21 cellular contexts compared by ENCODE assay signal in the genomic region with DNA sequence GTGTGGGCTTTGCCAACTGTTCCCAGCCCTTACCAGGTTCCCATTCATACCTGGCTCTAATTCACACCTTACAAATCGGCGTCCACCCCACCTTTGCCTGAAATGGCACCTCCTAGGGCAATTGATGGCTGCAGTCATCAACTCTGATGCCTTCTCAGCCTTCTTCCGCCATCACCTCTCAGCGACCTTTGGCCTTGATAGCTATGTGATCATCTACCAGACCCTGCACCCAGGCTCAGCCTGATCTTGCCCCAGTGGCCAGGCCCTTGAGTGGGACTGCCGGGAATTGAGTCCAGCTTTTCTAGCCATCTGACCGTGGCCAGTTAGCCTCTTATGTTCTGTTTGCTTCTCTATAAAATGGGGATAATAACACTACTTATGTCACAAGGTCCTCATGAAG. TPM values are rescaled to one million over a fixed set of nuclear protein-coding genes. Genes with fewer than 3 reads are reported as not detected.
DNase-seq lines count a peak whose midpoint lies in the region; ATAC-seq and TF ChIP-seq lines count a peak whose summit lies in the region.
"Had no signal": no experiment of that assay in that cellular context is flagged by ENCODE, and none has a peak within 500 bp of the region (broad histone marks: within the 10 kb centered on the region; RNA-seq: fewer than 3 reads in every experiment).

No MANE protein-coding gene starts in this region.

- H3K4me1 ChIP-seq in CD4-positive, CD25-positive, alpha-beta regulatory T cell (ENCODE audit: control insufficient read depth, insufficient read depth, low read length, poor library complexity, severe bottlenecking): peaks cover 9% of the 10 kb centered on the region
- H3K4me1 ChIP-seq in mesenchymal stem cell (ENCODE audit: control insufficient read depth, insufficient read depth, low read depth, low read length): peaks cover 42% of the 10 kb centered on the region

- no peak overlapping the region for H3K9ac ChIP-seq in mesenchymal stem cell (ENCODE audit: low read length)
- H3K9ac ChIP-seq: BLaER1 had no signal

- no peak overlapping the region for H4K8ac ChIP-seq in mesenchymal stem cell (ENCODE audit: low read length)

- H3K36me3 ChIP-seq in CD4-positive, CD25-positive, alpha-beta regulatory T cell (ENCODE audit: control insufficient read depth, insufficient read depth, low read length): peaks cover 19% of the 10 kb centered on the region
- peaks cover 0 to 7% of the 10 kb centered on the region in 2 experiments for H3K36me3 ChIP-seq in mesenchymal stem cell (ENCODE audit: control insufficient read depth in 1 of 2, insufficient read depth in 2 of 2, low read depth in 1 of 2, low read length in 2 of 2)
- H3K36me3 ChIP-seq: right atrium auricular region, tibial nerve, WERI-Rb-1 had no signal

- peaks cover 5% of the 10 kb centered on the region for H3K79me1 ChIP-seq in mesenchymal stem cell (replicated peaks; ENCODE audit: low read length, poor library complexity, severe bottlenecking)

- DNase-seq in NCI-H1105 treated with DMSO at 0.1 percent for 48 hours (lab: John Stamatoyannopoulos, UW) (peak; percentile 6), NCI-H1105 (lab: John Stamatoyannopoulos, UW) (no peak), mesenchymal stem cell (no peak), NCI-H2107 treated with DMSO at 0.1 percent for 48 hours (lab: John Stamatoyannopoulos, UW; ENCODE audit: unreplicated experiment) (no peak), NCI-H510A (lab: John Stamatoyannopoulos, UW) (no peak)
- DNase-seq in CD4-positive, CD25-positive, alpha-beta regulatory T cell: no peak
- DNase-seq: activated CD8-positive, alpha-beta memory T cell treated with anti-CD3 and anti-CD28 coated beads for 24 hours; NCI-H1694; NCI-H446; stimulated activated naive CD4-positive, alpha-beta T cell treated with Interleukin-2 at 50 U/mL for 16 hours; WERI-Rb-1 had no signal

- no peaks in the 10 kb centered on the region for H3K9me3 Mint-ChIP-seq in CD4-positive, CD25-positive, alpha-beta regulatory T cell
- H3K9me3 Mint-ChIP-seq: activated T-helper 2 cell treated with anti-CD3 and anti-CD28 coated beads, Interferon-gamma antibody, Interleukin-2, Interleukin-4, amounts not matched to agents 10 μg/mL and 5 μg/mL and 100 μg/mL, durations not matched to agents 14 hours and 24 hours and 36 hours; GM23338 had no signal

- H3K36me3 Mint-ChIP-seq in CD4-positive, CD25-positive, alpha-beta regulatory T cell: no peaks in the 10 kb centered on the region

- no peak overlapping the region for H3K4me2 ChIP-seq in mesenchymal stem cell (ENCODE audit: low read length, poor library complexity, severe bottlenecking)
- H3K4me2 ChIP-seq: BLaER1, GM23338 had no signal

- H3K4me1 Mint-ChIP-seq in CD4-positive, CD25-positive, alpha-beta regulatory T cell: peaks cover 4 to 21% (median 15%) of the 10 kb centered on the region in 4 donors

- H3K27me3 Mint-ChIP-seq in CD4-positive, CD25-positive, alpha-beta regulatory T cell: no peaks in the 10 kb centered on the region

- no peaks in the 10 kb centered on the region for H3K9me3 ChIP-seq in CD4-positive, CD25-positive, alpha-beta regulatory T cell (ENCODE audit: control insufficient read depth in 2 of 2, low read length in 2 of 2)
- H3K9me3 ChIP-seq in mesenchymal stem cell (ENCODE audit: control insufficient read depth, low read length): no peaks in the 10 kb centered on the region
- H3K9me3 ChIP-seq: BLaER1, neutrophil, right atrium auricular region, tibial nerve had no signal

- no peak for ATAC-seq in CD4-positive, CD25-positive, alpha-beta regulatory T cell (ENCODE audit: low read depth in 2 of 2)
- no peak for ATAC-seq in HG03342 (IDR thresholded peaks at IDR 0.05; ENCODE audit: unreplicated experiment)
- ATAC-seq: GM23338, Right ventricle myocardium inferior had no signal

- H2AFZ ChIP-seq in mesenchymal stem cell (ENCODE audit: low read depth, low read length): no peak overlapping the region
- H2AFZ ChIP-seq: GM23338 had no signal

- no peak overlapping the region for H3K23ac ChIP-seq in mesenchymal stem cell (ENCODE audit: low read length in 2 of 2)

- 82% methylated on average over 6 of the region's 6 CpGs for WGBS in mesenchymal stem cell

- H2BK120ac ChIP-seq in mesenchymal stem cell (ENCODE audit: low read depth, low read length): no peak overlapping the region

- H3K27me3 ChIP-seq in CD4-positive, CD25-positive, alpha-beta regulatory T cell (ENCODE audit: control insufficient read depth, insufficient read depth, low read length): no peaks in the 10 kb centered on the region
- no peaks in the 10 kb centered on the region for H3K27me3 ChIP-seq in mesenchymal stem cell (ENCODE audit: control insufficient read depth in 1 of 2, insufficient read depth in 1 of 2, low read length in 2 of 2)
- H3K27me3 ChIP-seq: neutrophil, right atrium auricular region, tibial nerve had no signal

- H2AK5ac ChIP-seq in mesenchymal stem cell (ENCODE audit: low read length, severe bottlenecking): peak overlapping the region; percentile 1

- H2BK12ac ChIP-seq in mesenchymal stem cell (ENCODE audit: low read length in 2 of 2): no peak overlapping the region

- H4K91ac ChIP-seq in mesenchymal stem cell (ENCODE audit: low read length): no peak overlapping the region

- H2BK15ac ChIP-seq in mesenchymal stem cell (ENCODE audit: low read depth, poor library complexity, severe bottlenecking): no peak overlapping the region

- no peak overlapping the region for H2BK5ac ChIP-seq in mesenchymal stem cell (ENCODE audit: low read depth, low read length, poor library complexity, severe bottlenecking)

- peak overlapping the region; percentile 52 to 91 (median 68) for H3K27ac Mint-ChIP-seq in CD4-positive, CD25-positive, alpha-beta regulatory T cell
- H3K27ac Mint-ChIP-seq: activated T-helper 2 cell treated with anti-CD3 and anti-CD28 coated beads, Interferon-gamma antibody, Interleukin-2, Interleukin-4, amounts not matched to agents 10 μg/mL and 5 μg/mL and 100 μg/mL, durations not matched to agents 14 hours and 24 hours and 36 hours; GM23338 had no signal

- H3K4me3 Mint-ChIP-seq in CD4-positive, CD25-positive, alpha-beta regulatory T cell: peak overlapping the region in 1 of 4 donors; percentile 3
- H3K4me3 Mint-ChIP-seq: GM23338 had no signal

- H3K14ac ChIP-seq in mesenchymal stem cell (ENCODE audit: low read length in 2 of 2): no peak overlapping the region

- no peak overlapping the region for H3K18ac ChIP-seq in mesenchymal stem cell (ENCODE audit: low read depth in 1 of 2, low read length in 2 of 2)

- no peak for TF ChIP-seq CTCF in VCaP (conservative IDR thresholded peaks at IDR 0.05)

- no peak overlapping the region for H3K4me3 ChIP-seq in CD4-positive, CD25-positive, alpha-beta regulatory T cell (ENCODE audit: low read depth, low read length)
- H3K4me3 ChIP-seq in mesenchymal stem cell (ENCODE audit: insufficient read depth in 1 of 2, low read depth in 1 of 2, low read length in 2 of 2): no peak overlapping the region
- H3K4me3 ChIP-seq: BLaER1, coronary artery, GM23338, right atrium auricular region, tibial nerve had no signal

- H3K27ac ChIP-seq in CD4-positive, CD25-positive, alpha-beta regulatory T cell (ENCODE audit: insufficient read depth, low read length, poor library complexity, severe bottlenecking): no peak overlapping the region
- H3K27ac ChIP-seq in VCaP (peak overlapping the region; percentile 31; the same call in 1 of the 2 replicates), mesenchymal stem cell (ENCODE audit: low read length, poor library complexity, severe bottlenecking) (no peak overlapping the region)
- H3K27ac ChIP-seq: BLaER1, coronary artery, neutrophil, right atrium auricular region, tibial nerve, WERI-Rb-1 had no signal

- no peak overlapping the region for H3K4ac ChIP-seq in mesenchymal stem cell (ENCODE audit: low read depth in 1 of 2, low read length in 2 of 2)

RNA-seq across cellular contexts. Expression of gene PSD4, which starts 32.5 kb away (rescaled TPM):
- total RNA-seq in CD4-positive, CD25-positive, alpha-beta regulatory T cell: 124 TPM
- 10 to 100 TPM; 18.1 to 26.3 (median 20.7) TPM for polyA plus RNA-seq in CD4-positive, CD25-positive, alpha-beta regulatory T cell
- 0.37 TPM for polyA plus RNA-seq in mesenchymal stem cell (2013, experiment 1 of 2)
- 0.45 TPM for polyA plus RNA-seq in mesenchymal stem cell (2013, experiment 2 of 2)
